Comparison of ENCODE assay signal across 23 cellular contexts in the genomic region with DNA sequence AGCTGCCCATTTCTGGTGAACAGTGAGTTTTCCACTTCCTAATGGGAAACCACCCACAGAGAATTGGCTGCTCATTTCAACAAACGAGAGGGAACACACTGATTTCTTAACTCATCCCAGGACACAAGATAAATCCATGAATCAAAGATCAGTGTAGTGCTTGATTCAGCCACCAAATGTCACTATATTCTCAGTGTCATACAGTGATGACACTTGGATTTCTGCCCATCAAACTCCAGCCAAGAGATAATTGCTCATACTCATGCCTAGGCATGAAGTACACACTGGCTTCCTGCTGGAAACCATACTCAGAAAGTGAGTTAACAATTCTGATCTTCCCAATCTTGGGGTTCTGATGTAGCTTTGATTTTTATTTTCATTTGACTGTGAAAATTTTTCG. TPM values are rescaled to one million over a fixed set of nuclear protein-coding genes. Genes with fewer than 3 reads are reported as not detected.
A peak's percentile ranks its signal among the peaks of the same experiment; 100 is the strongest.
DNase-seq lines count a peak whose midpoint lies in the region; ATAC-seq and TF ChIP-seq lines count a peak whose summit lies in the region.
"Had no signal": no experiment of that assay in that cellular context is flagged by ENCODE, and none has a peak within 500 bp of the region (broad histone marks: within the 10 kb centered on the region; RNA-seq: fewer than 3 reads in every experiment).

No MANE protein-coding gene starts in this region.

- CTCF ChIA-PET in A673 (lab: Charles Lee): no interaction called here

- BruUV-seq in A673 (replicated peaks; lab: Mats Ljungman, UMichigan): no TSS peak

- no peak for ATAC-seq in GM18861 (IDR thresholded peaks at IDR 0.05; ENCODE audit: unreplicated experiment)
- ATAC-seq in GM21526 (IDR thresholded peaks at IDR 0.05; ENCODE audit: low FRiP score, unreplicated experiment): no peak
- ATAC-seq: activated CD8-positive, alpha-beta memory T cell treated with anti-CD3 and anti-CD28 coated beads, Interleukin-2, amount 10 ng/mL, durations not matched to agents 7 days and 5 days; activated naive CD4-positive, alpha-beta T cell treated with anti-CD3 and anti-CD28 coated beads, Interleukin-2, amount 50 U/mL, for 72 hours had no signal

- H3K4me3 ChIP-seq in A673 (ENCODE audit: low read depth, low read length, poor library complexity, severe bottlenecking): no peak overlapping the region
- H3K4me3 ChIP-seq in epithelial cell of esophagus (ENCODE audit: low read length): no peak overlapping the region
- H3K4me3 ChIP-seq in foreskin fibroblast (ENCODE audit: low read depth in 1 of 2, low read length in 2 of 2): no peak overlapping the region
- H3K4me3 ChIP-seq: lung, neural progenitor cell, PC-9, SJSA1 had no signal

- no peaks in the 10 kb centered on the region for H3K36me3 ChIP-seq in A673 (ENCODE audit: insufficient read depth, low read length, poor library complexity, severe bottlenecking)
- H3K36me3 ChIP-seq: neural progenitor cell, SJSA1 had no signal

- no peaks in the 10 kb centered on the region for H3K9me3 ChIP-seq in A673 (ENCODE audit: low read depth, low read length, poor library complexity, severe bottlenecking)
- H3K9me3 ChIP-seq: SJSA1 had no signal

- TF ChIP-seq CTCF in A673 (conservative IDR thresholded peaks at IDR 0.05; ENCODE audit: low read depth, low read length) (no peak), epithelial cell of esophagus (IDR thresholded peaks at IDR 0.05; ENCODE audit: insufficient read depth, low read depth, low read length, missing control alignments) (no peak), foreskin fibroblast (IDR thresholded peaks at IDR 0.05; ENCODE audit: low read depth, low read length) (no peak)

- no peak overlapping the region for H3K27ac ChIP-seq in A673 (ENCODE audit: low read depth, low read length, poor library complexity, severe bottlenecking)
- H3K27ac ChIP-seq: neural progenitor cell, PC-9, SJSA1 had no signal

- POLR2A ChIA-PET in A673 (lab: Charles Lee; ENCODE audit: low non-redundant PET): no interaction called here

- intact Hi-C loops in A673 (cut with micrococcal nuclease; ENCODE audit: unreplicated experiment): no loop called here

- H3K27me3 ChIP-seq in A673 (replicated peaks; ENCODE audit: insufficient read depth, low read depth, low read length, poor library complexity): no peaks in the 10 kb centered on the region
- H3K27me3 ChIP-seq: neural progenitor cell, SJSA1 had no signal

- DNase-seq in A673 (ENCODE audit: low spot score) (peak; percentile 42), DMS153 treated with DMSO at 0.1 percent for 48 hours (lab: John Stamatoyannopoulos, UW; ENCODE audit: unreplicated experiment) (peak; percentile 20), NCI-H345 (lab: John Stamatoyannopoulos, UW) (peak; percentile 76), epithelial cell of esophagus (ENCODE audit: low read depth) (peak; percentile 7), foreskin fibroblast (no peak)
- DNase-seq: activated CD4-positive, alpha-beta T cell treated with anti-CD3 and anti-CD28 coated beads, Interleukin-2, amount 10 ng/mL, durations not matched to agents 24 days and 14 days; activated CD8-positive, alpha-beta memory T cell treated with anti-CD3 and anti-CD28 coated beads, Interleukin-2, amount 10 ng/mL, durations not matched to agents 7 days and 5 days; CD4-positive, alpha-beta T cell; DMS79; erythroblast; foreskin melanocyte; HCEC 1CT; hippocampal formation; NCI-H1930; PC-9 had no signal

- no peaks in the 10 kb centered on the region for H3K4me1 ChIP-seq in A673 (ENCODE audit: insufficient read depth, low read length, poor library complexity, severe bottlenecking)
- H3K4me1 ChIP-seq: neural progenitor cell, SJSA1 had no signal

RNA-seq across cellular contexts. Expression of a gene that starts 35.4 kb away (rescaled TPM):
- not detected in 2 replicates for total RNA-seq in A673 (2021)
- total RNA-seq: activated CD4-positive, alpha-beta T cell treated with anti-CD3 and anti-CD28 coated beads, Interleukin-2, amount 10 ng/mL, durations not matched to agents 24 days and 14 days; activated CD8-positive, alpha-beta memory T cell treated with anti-CD3 and anti-CD28 coated beads, Interleukin-2, amount 10 ng/mL, durations not matched to agents 7 days and 5 days; activated naive CD4-positive, alpha-beta T cell treated with anti-CD3 and anti-CD28 coated beads, Interleukin-2, amount 50 U/mL, for 72 hours; activated T-helper 1 cell treated with anti-CD3 and anti-CD28 coated beads, Interleukin-12 subunit alpha, Interleukin-12 subunit beta, Interleukin-2, Interleukin-4 antibody, amounts not matched to agents 30 ng/mL and 10 ng/mL and 1 ng/mL, durations not matched to agents 14 hours and 24 hours and 36 hours; astrocyte; CD4-positive, alpha-beta T cell; PC-9; SJSA1 had no signal

Comparison
In these comparisons a context has a peak if more than half of its experiments do, and no peak if none do; other contexts are left out.
1. DNase-seq: peak in A673 (single experiment), DMS153 treated with DMSO at 0.1 percent for 48 hours (single experiment), NCI-H345 (single experiment) and epithelial cell of esophagus (single experiment); none in foreskin fibroblast (0 of 2).